In the genomic region with DNA sequence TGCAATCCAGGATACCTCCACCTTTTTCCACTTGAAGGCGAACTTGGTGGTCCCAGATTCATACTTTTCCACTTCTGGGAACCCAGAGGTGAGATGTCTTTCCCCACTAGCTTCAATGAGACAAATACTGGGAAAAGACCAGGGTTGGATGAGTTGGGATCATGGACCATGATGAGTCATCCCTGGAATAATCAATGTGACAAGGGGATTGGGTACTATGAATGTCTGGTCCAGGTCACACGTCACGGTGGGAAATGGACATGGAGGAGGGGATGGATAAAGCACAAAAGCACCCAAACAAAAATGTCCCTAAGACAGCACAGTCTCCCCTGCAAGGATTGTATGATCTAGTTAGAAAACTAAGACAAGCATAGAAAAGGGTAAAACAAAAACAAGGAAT, we compare ENCODE assay signal across 22 cellular contexts. TPM values are rescaled to one million over a fixed set of nuclear protein-coding genes. Genes with fewer than 3 reads are reported as not detected.
DNase-seq lines count a peak whose midpoint lies in the region; ATAC-seq, FAIRE-seq and TF ChIP-seq lines count a peak whose summit lies in the region.
"Had no signal": no experiment of that assay in that cellular context is flagged by ENCODE, and none has a peak within 500 bp of the region (broad histone marks: within the 10 kb centered on the region; RNA-seq: fewer than 3 reads in every experiment).

No MANE protein-coding gene starts in this region.

- FAIRE-seq in A549 (lab: Jason Lieb, UNC) (no peak), endothelial cell of umbilical vein (lab: Jason Lieb, UNC) (no peak), kidney (lab: Jason Lieb, UNC) (no peak)
- FAIRE-seq: G401.6, GM12892 had no signal

- no peak for TF ChIP-seq EP300 in A549 (IDR thresholded peaks at IDR 0.05)

- H3K27me3 ChIP-seq in endothelial cell of umbilical vein (ENCODE audit: control insufficient read depth in 2 of 2, insufficient read depth in 2 of 2, low read length in 2 of 2), result peaks cover 3 to 9% of the 10 kb centered on the region in 2 experiments
- H3K27me3 ChIP-seq: BLaER1 had no signal

- no peaks in the 10 kb centered on the region for H3K79me2 ChIP-seq in endothelial cell of umbilical vein (ENCODE audit: control insufficient read depth, insufficient read depth, low read length)

- no TSS peak for BruUV-seq in endothelial cell of umbilical vein (replicated peaks; lab: Mats Ljungman, UMichigan)

- H3K4me1 ChIP-seq in A549, result no peaks in the 10 kb centered on the region
- H3K4me1 ChIP-seq in endothelial cell of umbilical vein (ENCODE audit: control insufficient read depth, extremely low read depth, insufficient read depth, low read length), result no peaks in the 10 kb centered on the region
- no peaks in the 10 kb centered on the region for H3K4me1 ChIP-seq in kidney (ENCODE audit: control insufficient read depth in 1 of 2, insufficient read depth in 1 of 2, low read depth in 1 of 2, low read length in 2 of 2)
- H3K4me1 ChIP-seq: BLaER1, Caco-2 had no signal

- intact Hi-C loops in endothelial cell of umbilical vein (cut with micrococcal nuclease), result no loop called here
- intact Hi-C loops in activated T-helper 2 cell treated with anti-CD3 and anti-CD28 coated beads, Interferon-gamma antibody, Interleukin-2, Interleukin-4, amounts not matched to agents 10 μg/mL and 5 μg/mL and 100 μg/mL, durations not matched to agents 14 hours and 24 hours and 36 hours (cut with micrococcal nuclease), result no loop called here
- intact Hi-C loops in kidney (cut with DNase I), result no loop called here

- peak overlapping the region; percentile 6 for H3K4me3 Mint-ChIP-seq in nephron progenitor cell
- no peak overlapping the region for H3K4me3 Mint-ChIP-seq in activated T-helper 2 cell treated with anti-CD3 and anti-CD28 coated beads, Interferon-gamma antibody, Interleukin-2, Interleukin-4, amounts not matched to agents 10 μg/mL and 5 μg/mL and 100 μg/mL, durations not matched to agents 14 hours and 24 hours and 36 hours (ENCODE audit: low read depth)
- H3K4me3 Mint-ChIP-seq: B cell; CD4-positive, CD25-positive, alpha-beta regulatory T cell; CD8-positive, alpha-beta T cell; GM23338; H9; HFFc6 had no signal

- CTCF ChIA-PET in A549 (lab: Yijun Ruan, JAX) (interaction anchor here (1.5 kb wide), 1 partner anchor 14 kb away, joined by 5 read pairs; no protein-coding TSS in a partner anchor), HEK293T (lab: Yijun Ruan, JAX) (interaction anchor here (0.6 kb wide), 1 partner anchor 61 kb away, joined by 9 read pairs; no protein-coding TSS in a partner anchor), endothelial cell of umbilical vein (lab: Charles Lee) (no interaction called here)

- H3K27ac ChIP-seq in A549 (no peak overlapping the region), endothelial cell of umbilical vein (ENCODE audit: insufficient read depth, low read depth, low read length) (no peak overlapping the region), kidney (ENCODE audit: low read depth in 2 of 2, low read length in 2 of 2) (no peak overlapping the region)
- H3K27ac ChIP-seq: BLaER1, C4-2B had no signal

- H3K36me3 Mint-ChIP-seq in nephron progenitor cell (ENCODE audit: low read depth), result no peaks in the 10 kb centered on the region
- no peaks in the 10 kb centered on the region for H3K36me3 Mint-ChIP-seq in activated T-helper 2 cell treated with anti-CD3 and anti-CD28 coated beads, Interferon-gamma antibody, Interleukin-2, Interleukin-4, amounts not matched to agents 10 μg/mL and 5 μg/mL and 100 μg/mL, durations not matched to agents 14 hours and 24 hours and 36 hours (ENCODE audit: low read depth)
- H3K36me3 Mint-ChIP-seq: CD4-positive, CD25-positive, alpha-beta regulatory T cell; CD8-positive, alpha-beta T cell had no signal

- no peaks in the 10 kb centered on the region for H3K9me3 Mint-ChIP-seq in nephron progenitor cell
- no peaks in the 10 kb centered on the region for H3K9me3 Mint-ChIP-seq in activated T-helper 2 cell treated with anti-CD3 and anti-CD28 coated beads, Interferon-gamma antibody, Interleukin-2, Interleukin-4, amounts not matched to agents 10 μg/mL and 5 μg/mL and 100 μg/mL, durations not matched to agents 14 hours and 24 hours and 36 hours
- H3K9me3 Mint-ChIP-seq: CD4-positive, CD25-positive, alpha-beta regulatory T cell; CD8-positive, alpha-beta T cell; GM23338; H9; HFFc6 had no signal

- H3K9ac ChIP-seq in endothelial cell of umbilical vein (replicated peaks; ENCODE audit: extremely low read depth, insufficient read depth, low read length) (no peak overlapping the region), kidney (ENCODE audit: low read length in 2 of 2) (no peak overlapping the region)
- H3K9ac ChIP-seq: BLaER1 had no signal

- no peaks in the 10 kb centered on the region for H4K20me1 ChIP-seq in endothelial cell of umbilical vein (replicated peaks; ENCODE audit: control insufficient read depth, extremely low read depth, insufficient read depth, low read length)
- H4K20me1 ChIP-seq: BLaER1 had no signal

- H3K4me2 ChIP-seq in A549 (no peak overlapping the region), endothelial cell of umbilical vein (ENCODE audit: insufficient read depth, low read length) (no peak overlapping the region)
- H3K4me2 ChIP-seq: BLaER1, GM23338 had no signal

- POLR2A ChIA-PET in A549 (lab: Yijun Ruan, JAX) (no interaction called here), HEK293T (lab: Yijun Ruan, JAX) (no interaction called here), endothelial cell of umbilical vein (lab: Charles Lee) (no interaction called here)

- peak overlapping the region; percentile 46 for H3K27ac Mint-ChIP-seq in nephron progenitor cell
- H3K27ac Mint-ChIP-seq in activated T-helper 2 cell treated with anti-CD3 and anti-CD28 coated beads, Interferon-gamma antibody, Interleukin-2, Interleukin-4, amounts not matched to agents 10 μg/mL and 5 μg/mL and 100 μg/mL, durations not matched to agents 14 hours and 24 hours and 36 hours, result no peak overlapping the region
- H3K27ac Mint-ChIP-seq: B cell; CD4-positive, CD25-positive, alpha-beta regulatory T cell; CD8-positive, alpha-beta T cell; GM23338; H9; HFFc6 had no signal

- TF ChIP-seq CTCF in A549 (IDR thresholded peaks at IDR 0.05) (no peak), endothelial cell of umbilical vein (IDR thresholded peaks at IDR 0.05; ENCODE audit: extremely low read depth in 1 of 2, insufficient read depth in 1 of 2, low read depth in 1 of 2, low read length in 2 of 2) (no peak), nephron progenitor cell (IDR thresholded peaks at IDR 0.05) (no peak), kidney (IDR thresholded peaks at IDR 0.05; ENCODE audit: borderline replicate concordance, extremely low read depth, insufficient read depth) (no peak)

- no peak overlapping the region for H2AFZ ChIP-seq in endothelial cell of umbilical vein (ENCODE audit: low read depth, low read length)
- H2AFZ ChIP-seq: GM23338 had no signal

- ATAC-seq in A549, result no peak
- ATAC-seq: CD8-positive, alpha-beta T cell; GM23338; HCT116 had no signal

- TF ChIP-seq POLR2A in A549 (IDR thresholded peaks at IDR 0.05; ENCODE audit: low read length), result no peak
- no peak for TF ChIP-seq POLR2A in endothelial cell of umbilical vein (IDR thresholded peaks at IDR 0.05; ENCODE audit: low read depth, low read length)

- H3K36me3 ChIP-seq in endothelial cell of umbilical vein (ENCODE audit: control insufficient read depth in 2 of 2, extremely low read depth in 1 of 2, insufficient read depth in 2 of 2, low read length in 2 of 2) (no peaks in the 10 kb centered on the region), kidney (ENCODE audit: control insufficient read depth in 1 of 2, insufficient read depth in 2 of 2, low read length in 2 of 2) (no peaks in the 10 kb centered on the region)
- H3K36me3 ChIP-seq: BLaER1 had no signal

- TF ChIP-seq RAD21 in A549 (conservative IDR thresholded peaks at IDR 0.05 in 1 of 2, IDR thresholded peaks at IDR 0.05 in 1 of 2), result no peak

- no peaks in the 10 kb centered on the region for H3K9me1 ChIP-seq in endothelial cell of umbilical vein (replicated peaks; ENCODE audit: control insufficient read depth, extremely low read depth, insufficient read depth, low read length)

- H3K27me3 Mint-ChIP-seq in nephron progenitor cell (ENCODE audit: low read depth, poor library complexity), result no peaks in the 10 kb centered on the region
- peaks cover 17% of the 10 kb centered on the region for H3K27me3 Mint-ChIP-seq in activated T-helper 2 cell treated with anti-CD3 and anti-CD28 coated beads, Interferon-gamma antibody, Interleukin-2, Interleukin-4, amounts not matched to agents 10 μg/mL and 5 μg/mL and 100 μg/mL, durations not matched to agents 14 hours and 24 hours and 36 hours (ENCODE audit: low read depth)

- WGBS in A549 (ENCODE audit: missing lambda C conversion rate), result 11% methylated on average over 3 of the region's 3 CpGs

- DNase-seq in A549 (ENCODE audit: low read depth in 1 of 2, low spot score in 1 of 2), result no peak
- DNase-seq in HEK293T (ENCODE audit: extremely low spot score), result peak; percentile 4
- no peak for DNase-seq in endothelial cell of umbilical vein (ENCODE audit: low read depth, low spot score)
- DNase-seq in nephron progenitor cell, result no peak
- no peak for DNase-seq in middle frontal gyrus (ENCODE audit: extremely low spot score, low spot score)
- DNase-seq in NCI-H446 treated with DMSO at 0.1 percent for 48 hours (lab: John Stamatoyannopoulos, UW), result no peak
- DNase-seq in activated T-helper 2 cell treated with anti-CD3 and anti-CD28 coated beads, Interferon-gamma antibody, Interleukin-2, Interleukin-4, amounts not matched to agents 10 μg/mL and 5 μg/mL and 100 μg/mL, durations not matched to agents 14 hours and 24 hours and 36 hours (ENCODE audit: low spot score), result no peak
- DNase-seq in kidney, result no peak
- DNase-seq: Caco-2; CD4-positive, CD25-positive, alpha-beta regulatory T cell; CD8-positive, alpha-beta T cell; DMS153; DND-41; H9; HFFc6 had no signal

- dilution Hi-C loops in endothelial cell of umbilical vein (cut with MboI; ENCODE audit: extremely low pct_ligation_motif_present, low sequenced_read_pairs), result no loop called here

- peaks cover 37% of the 10 kb centered on the region for H3K4me1 Mint-ChIP-seq in nephron progenitor cell
- H3K4me1 Mint-ChIP-seq in activated T-helper 2 cell treated with anti-CD3 and anti-CD28 coated beads, Interferon-gamma antibody, Interleukin-2, Interleukin-4, amounts not matched to agents 10 μg/mL and 5 μg/mL and 100 μg/mL, durations not matched to agents 14 hours and 24 hours and 36 hours (ENCODE audit: low read depth), result no peaks in the 10 kb centered on the region
- H3K4me1 Mint-ChIP-seq: B cell; CD4-positive, CD25-positive, alpha-beta regulatory T cell; GM23338 had no signal

- no peak overlapping the region for H3K4me3 ChIP-seq in A549
- H3K4me3 ChIP-seq in endothelial cell of umbilical vein (replicated peaks in 1 of 3; ENCODE audit: insufficient read depth in 1 of 3, low read depth in 1 of 3, low read length in 3 of 3), result no peak overlapping the region
- no peak overlapping the region for H3K4me3 ChIP-seq in kidney (ENCODE audit: low read length in 2 of 2)
- H3K4me3 ChIP-seq: BLaER1, GM23338 had no signal

- H3K9me3 ChIP-seq in A549, result no peaks in the 10 kb centered on the region
- H3K9me3 ChIP-seq in endothelial cell of umbilical vein (replicated peaks; ENCODE audit: control insufficient read depth, insufficient read depth, low read length), result no peaks in the 10 kb centered on the region
- no peaks in the 10 kb centered on the region for H3K9me3 ChIP-seq in kidney (ENCODE audit: control insufficient read depth in 1 of 2, low read length in 2 of 2)
- H3K9me3 ChIP-seq: BLaER1, Caco-2 had no signal

RNA-seq across cellular contexts. Expression of a gene that starts 12.3 kb away (rescaled TPM):
- polyA plus RNA-seq in A549 (2011; rRNA removed) (0.80 and 1.2 TPM in 2 replicates), A549 (2017; fragmentation: RNase III; extraction: RNeasy Plus Mini Kit Qiagen cat#74134 plus additional on column Dnase treatment) (0.37 to 0.73 TPM (median 0.39 TPM) in 3 replicates), endothelial cell of umbilical vein (1.8 and 2.0 TPM in 2 replicates), kidney (ENCODE audit: insufficient read depth, low read depth, low replicate concordance) (12.2 TPM)
- 0.24 and 0.40 TPM in 2 replicates for polyA plus RNA-seq in A549 (2012; cell fraction: cytosol; rRNA removed)
- 0.20 and 0.76 TPM in 2 replicates for polyA plus RNA-seq in A549 (2012; cell fraction: nucleus; rRNA removed)
- 1.1 and 1.9 TPM in 2 replicates for polyA minus RNA-seq in A549 (2011; rRNA and poly(A)+ RNA removed)
- total RNA-seq in endothelial cell of umbilical vein (3.2 and 7.9 TPM in 2 replicates), kidney (91.7 TPM)
- 1.9 and 2.1 TPM in 2 replicates for polyA plus RNA-seq in endothelial cell of umbilical vein (2011; cell fraction: cytosol; rRNA removed)
- polyA plus RNA-seq in endothelial cell of umbilical vein (2011; cell fraction: nucleus; rRNA removed), result 5.1 and 6.9 TPM in 2 replicates
- polyA plus RNA-seq in endothelial cell of umbilical vein (2012), result 0.87 and 1.6 TPM in 2 replicates
- polyA minus RNA-seq in endothelial cell of umbilical vein, result 5.1 and 7.9 TPM in 2 replicates
- 0.51 TPM for polyA minus RNA-seq in endothelial cell of umbilical vein (2011; cell fraction: cytosol; rRNA and poly(A)+ RNA removed)
- polyA minus RNA-seq in endothelial cell of umbilical vein (2011; cell fraction: nucleus; rRNA and poly(A)+ RNA removed), result 11.1 and 17.3 TPM in 2 replicates
- 0.43 and 1.3 TPM in 2 replicates for total RNA-seq in activated T-helper 2 cell treated with anti-CD3 and anti-CD28 coated beads, Interferon-gamma antibody, Interleukin-2, Interleukin-4, amounts not matched to agents 10 μg/mL and 5 μg/mL and 100 μg/mL, durations not matched to agents 14 hours and 24 hours and 36 hours

Comparison
In these comparisons a context has a peak if more than half of its experiments do, and no peak if none do; other contexts are left out.
1. RNA of a gene that starts 12.3 kb away (total RNA-seq): 91.7 TPM in kidney (single experiment); 3.2 to 7.9 TPM in endothelial cell of umbilical vein and 0.43 to 1.3 TPM in activated T-helper 2 cell treated with anti-CD3 and anti-CD28 coated beads, Interferon-gamma antibody, Interleukin-2, Interleukin-4, amounts not matched to agents 10 μg/mL and 5 μg/mL and 100 μg/mL, durations not matched to agents 14 hours and 24 hours and 36 hours; every median in the first group is over 10 times any median in the second.